34 cellular contexts compared by ENCODE assay signal in the genomic region with DNA sequence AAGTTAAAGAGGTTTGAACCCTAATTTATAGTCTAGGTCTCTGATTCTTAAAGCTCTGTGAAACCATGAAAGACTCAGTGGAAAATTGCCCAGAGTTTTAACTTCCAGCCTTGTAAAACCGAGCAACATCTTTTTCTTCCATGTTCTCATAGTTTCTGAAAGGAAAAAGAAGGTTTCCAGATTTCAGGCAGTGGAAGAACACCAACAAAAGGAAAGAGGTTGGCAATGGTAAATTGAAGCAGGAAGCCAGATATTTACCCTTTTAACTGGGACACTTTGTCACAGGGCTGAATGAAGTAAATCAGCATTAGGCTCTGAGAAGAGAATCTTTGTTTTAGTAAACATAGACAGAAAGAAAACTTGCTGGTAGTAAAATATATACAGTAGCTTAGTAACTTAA.
"Had no signal": no experiment of that assay in that cellular context is flagged by ENCODE, and none has a peak within 500 bp of the region (broad histone marks: within the 10 kb centered on the region; RNA-seq: fewer than 3 reads in every experiment).

No MANE protein-coding gene starts in this region.

- ATAC-seq: activated naive CD4-positive, alpha-beta T cell treated with anti-CD3 and anti-CD28 coated beads, Interleukin-2, amount 50 U/mL, for 72 hours; activated T-cell treated with anti-CD3 and anti-CD28 coated beads, Interleukin-2, amount 50 U/mL, for 4 hours; PC-3; SK-N-SH treated with all-trans-retinoic acid at 6 μM for 48 hours; T-cell; T-helper 17 cell had no signal

- H3K36me3 ChIP-seq: brain microvascular endothelial cell, Peyer's patch, SJSA1 had no signal

- H3K27ac ChIP-seq: brain microvascular endothelial cell, KMS-11, Peyer's patch, SJSA1, VCaP had no signal

- H3K4me2 ChIP-seq: KMS-11 had no signal

- H3K4me3 ChIP-seq: Peyer's patch, SJSA1 had no signal

- DNase-seq: activated B cell treated with CpG ODN at 0.5 μM for 24 hours; activated CD4-positive, alpha-beta memory T cell treated with anti-CD3 and anti-CD28 coated beads for 36 hours; activated CD4-positive, alpha-beta T cell treated with anti-CD3 and anti-CD28 coated beads for 4 hours; activated CD4-positive, alpha-beta T cell treated with anti-CD3 and anti-CD28 coated beads, Interleukin-2, amount 50 U/mL, for 1 hour; activated CD4-positive, CD25-positive, alpha-beta regulatory T cell treated with anti-CD3 and anti-CD28 coated beads, Interleukin-2, amount 50 U/mL, for 72 hours; activated CD8-positive, alpha-beta memory T cell treated with anti-CD3 and anti-CD28 coated beads, Interleukin-2, amount 50 U/mL, for 4 hours; activated gamma-delta T cell treated with Interleukin-2 at 50 U/mL for 16 hours; activated naive CD4-positive, alpha-beta T cell treated with anti-CD3 and anti-CD28 coated beads for 36 hours; activated T-cell treated with anti-CD3 and anti-CD28 coated beads for 4 hours; activated T-cell treated with anti-CD3 and anti-CD28 coated beads, Interleukin-2, amount 50 U/mL, for 4 hours; aorta; brain microvascular endothelial cell; cerebellar nuclear complex; NCI-H1048; NCI-H1105 treated with DMSO at 0.1 percent for 48 hours; NCI-H1436; NCI-H1694; NCI-H1930; NCI-H2081 treated with DMSO at 0.1 percent for 48 hours; NCI-H345; NCI-H524 treated with DMSO at 0.1 percent for 48 hours; NCI-H748 treated with DMSO at 0.1 percent for 48 hours; NK-92 treated with Interleukin-12 subunit alpha and Interleukin-12 subunit beta, amount 100 ng/mL, for 24 hours; PC-3; Peyer's patch; RPMI8226; SHP77 treated with DMSO at 0.1 percent for 48 hours; T-cell; T-helper 17 cell had no signal

- H3K4me1 ChIP-seq: Peyer's patch, SJSA1 had no signal

- H3K27me3 ChIP-seq: brain microvascular endothelial cell, Peyer's patch, SJSA1 had no signal

- H3K9ac ChIP-seq: KMS-11 had no signal
